20 cellular contexts compared by ENCODE assay signal in the genomic region with DNA sequence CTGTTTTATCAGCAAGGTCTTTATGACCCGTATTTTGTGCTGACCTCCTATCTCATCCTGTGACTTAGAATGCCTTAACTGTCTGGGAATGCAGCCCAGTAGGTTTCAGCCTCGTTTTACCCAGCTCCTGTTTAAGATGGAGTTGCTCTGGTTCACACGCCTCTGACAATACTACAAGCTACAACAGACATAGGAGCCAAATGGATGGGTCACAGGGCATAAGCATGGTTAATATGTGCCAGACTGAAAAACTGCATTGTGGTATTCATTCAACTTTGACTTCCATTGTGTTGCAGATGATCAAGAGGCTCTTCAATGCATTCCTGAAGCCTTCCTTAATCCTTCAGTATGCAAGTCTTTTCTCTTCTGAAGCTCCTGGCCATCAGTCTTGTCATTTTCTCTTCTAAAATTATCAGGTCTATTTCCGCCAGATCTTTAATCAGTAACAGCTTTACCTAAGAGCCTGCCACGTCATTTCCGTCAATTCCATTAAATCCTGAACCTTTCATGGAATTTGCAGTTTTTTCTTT. TPM values are rescaled to one million over a fixed set of nuclear protein-coding genes. Genes with fewer than 3 reads are reported as not detected.
"Had no signal": no experiment of that assay in that cellular context is flagged by ENCODE, and none has a peak within 500 bp of the region (broad histone marks: within the 10 kb centered on the region; RNA-seq: fewer than 3 reads in every experiment).

No MANE protein-coding gene starts in this region.

- H3K27me3 ChIP-seq: right lobe of liver, testis had no signal

- H3K36me3 ChIP-seq: esophagus squamous epithelium, prostate gland, right lobe of liver, spleen, tibial nerve had no signal

- H3K9me3 ChIP-seq: esophagus squamous epithelium, prostate gland, right lobe of liver, testis had no signal

- H3K4me3 ChIP-seq: esophagus squamous epithelium, prostate gland, right lobe of liver, spleen, testis, tibial nerve had no signal

- H3K9ac ChIP-seq: parathyroid adenoma had no signal

- H3K4me1 ChIP-seq: parathyroid adenoma, testis had no signal

- DNase-seq: effector memory CD8-positive, alpha-beta T cell; esophagus squamous epithelium; foreskin fibroblast; kidney; naive thymus-derived CD4-positive, alpha-beta T cell; nephron progenitor cell; retina; right lobe of liver; spleen; stimulated activated CD4-positive, alpha-beta T cell treated with anti-CD3 and anti-CD28 coated beads, Interleukin-15, amount 100 ng/mL, for 24 hours; stimulated activated CD4-positive, alpha-beta T cell treated with anti-CD3 and anti-CD28 coated beads, Interleukin-1b, Interleukin-23, amount 100 ng/mL, for 48 hours; stimulated activated CD4-positive, alpha-beta T cell treated with anti-CD3 and anti-CD28 coated beads, Interleukin-4, amount 100 ng/mL, for 24 hours; stimulated activated naive B cell treated with anti-CD40 and anti-IgM and Interleukin-4, amounts not matched to agents 10 μg/mL and 1 μg/mL and 100 μg/mL, for 72 hours; stimulated activated naive CD8-positive, alpha-beta T cell treated with anti-CD3 and anti-CD28 coated beads, Interleukin-15, amount 100 ng/mL, for 72 hours; testis had no signal

- H3K27ac ChIP-seq: epithelial cell of prostate, esophagus squamous epithelium, parathyroid adenoma, prostate gland, right lobe of liver, spleen, testis, tibial nerve had no signal

RNA-seq across cellular contexts. Expression of gene RNF32, which starts 20.3 kb away (rescaled TPM):
- total RNA-seq: mesenteric fat pad had no signal
